8 cellular contexts compared by ENCODE assay signal in the genomic region with DNA sequence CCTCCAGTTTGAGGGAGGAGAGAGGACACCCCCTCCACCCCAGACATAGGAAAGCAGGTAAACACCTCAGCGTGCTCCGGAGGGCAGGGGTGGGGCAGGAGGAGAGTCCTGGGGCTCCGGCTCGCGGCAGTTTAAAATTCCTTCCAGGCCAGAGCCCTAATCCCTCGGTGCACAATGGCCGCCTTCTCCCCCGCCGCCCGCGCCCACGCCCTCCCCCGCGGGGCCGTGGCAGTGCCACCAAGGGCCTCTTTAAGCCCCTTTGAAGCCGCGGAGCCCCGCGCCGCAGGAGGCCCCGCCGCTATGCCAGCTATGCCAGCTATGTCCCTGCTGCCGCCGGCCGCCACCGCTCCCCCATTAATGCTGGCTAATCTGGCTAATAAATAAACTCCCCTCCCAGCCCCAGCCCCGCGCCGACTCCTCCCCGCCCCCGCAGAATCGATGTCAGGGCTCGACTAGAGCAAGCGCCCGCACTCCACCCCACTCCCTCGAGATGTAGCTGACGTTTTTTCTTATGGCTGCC.
DNase-seq lines count a peak whose midpoint lies in the region; ATAC-seq, FAIRE-seq and TF ChIP-seq lines count a peak whose summit lies in the region.

No MANE protein-coding gene starts in this region.

- H3K9me3 Mint-ChIP-seq in MCF 10A (ENCODE audit: unreplicated experiment), result no peaks in the 10 kb centered on the region

- H3K27me3 Mint-ChIP-seq in MCF 10A (ENCODE audit: insufficient read depth, unreplicated experiment), result no peaks in the 10 kb centered on the region

- POLR2A ChIA-PET in MCF 10A (lab: Yijun Ruan, JAX), result no interaction called here

- TF ChIP-seq POLR2A in uterus (IDR thresholded peaks at IDR 0.05), result no peak

- H3K27ac ChIP-seq in lower lobe of right lung, result peak overlapping the region; percentile 74
- H3K27ac ChIP-seq in uterus, result peak overlapping the region in 1 of 2 donors; percentile 56

- no peak overlapping the region for H3K27ac Mint-ChIP-seq in MCF 10A (ENCODE audit: low read depth, unreplicated experiment)

- H3K36me3 Mint-ChIP-seq in MCF 10A (ENCODE audit: insufficient read depth, unreplicated experiment), result no peaks in the 10 kb centered on the region

- no peaks in the 10 kb centered on the region for H3K36me3 ChIP-seq in lower lobe of right lung
- H3K36me3 ChIP-seq in uterus, result no peaks in the 10 kb centered on the region

- H3K9me3 ChIP-seq in lower lobe of right lung, result no peaks in the 10 kb centered on the region
- H3K9me3 ChIP-seq in uterus, result no peaks in the 10 kb centered on the region

- H3K4me1 ChIP-seq in lower lobe of right lung, result peaks cover 14% of the 10 kb centered on the region
- H3K4me1 ChIP-seq in uterus, result peaks cover 0 to 6% of the 10 kb centered on the region in 2 donors

- intact Hi-C loops in MCF 10A (cut with micrococcal nuclease), result no loop called here
- intact Hi-C loops in lower lobe of right lung (cut with DNase I), result no loop called here
- intact Hi-C loops in uterus (cut with DNase I; ENCODE audit: low total_unique reads), result loop anchor here (10.0 kb wide), 1 partner anchor 227 kb away; a partner anchor contains a TSS

- FAIRE-seq in urothelium cell line (lab: Jason Lieb, UNC), result no peak

- BruUV-seq in MCF 10A (replicated peaks; lab: Mats Ljungman, UMichigan), result no TSS peak

- ATAC-seq in HG02678 (IDR thresholded peaks at IDR 0.05; ENCODE audit: unreplicated experiment), result peak; percentile 15
- ATAC-seq in lower lobe of right lung, result peak; percentile 38 to 56
- no peak for ATAC-seq in GM18873 (IDR thresholded peaks at IDR 0.05; ENCODE audit: low FRiP score, unreplicated experiment)

- H3K4me1 Mint-ChIP-seq in MCF 10A (ENCODE audit: insufficient read depth, unreplicated experiment), result peaks cover 5% of the 10 kb centered on the region

- TF ChIP-seq CTCF in AG10803 (conservative IDR thresholded peaks at IDR 0.05; ENCODE audit: low read length) (no peak), MCF 10A (IDR thresholded peaks at IDR 0.05; ENCODE audit: unreplicated experiment) (no peak), lower lobe of right lung (IDR thresholded peaks at IDR 0.05) (no peak), uterus (IDR thresholded peaks at IDR 0.05) (no peak)

- CTCF ChIA-PET in MCF 10A (lab: Yijun Ruan, JAX), result interaction anchor here (1.5 kb wide), 1 partner anchor 9 kb away, joined by 3 read pairs; no protein-coding TSS in a partner anchor

- H3K27me3 ChIP-seq in lower lobe of right lung (ENCODE audit: low read depth) (peaks cover 42% of the 10 kb centered on the region), uterus (no peaks in the 10 kb centered on the region)

- DNase-seq in AG10803 (ENCODE audit: low read depth) (no peak), MCF 10A (ENCODE audit: unreplicated experiment) (no peak), lower lobe of right lung (peak; percentile 57), uterus (no peak), DMS 273 treated with DMSO at 0.1 percent for 48 hours (lab: John Stamatoyannopoulos, UW) (no peak), urothelium cell line (ENCODE audit: low spot score) (no peak)

- H3K4me3 ChIP-seq in AG10803 (ENCODE audit: low read length), result peak overlapping the region; percentile 49
- H3K4me3 ChIP-seq in lower lobe of right lung, result peak overlapping the region; percentile 44
- H3K4me3 ChIP-seq in uterus, result peak overlapping the region; percentile 1 to 29

- peak overlapping the region; percentile 8 for H3K4me3 Mint-ChIP-seq in MCF 10A (ENCODE audit: unreplicated experiment)
